Comparison of ENCODE assay signal across 8 cellular contexts in genomic region chr9:4762889-4763521, GRCh38. TPM values are rescaled to one million over a fixed set of nuclear protein-coding genes. Genes with fewer than 3 reads are reported as not detected.
DNase-seq lines count a peak whose midpoint lies in the region; FAIRE-seq and TF ChIP-seq lines count a peak whose summit lies in the region.

No MANE protein-coding gene starts in this region.

- H3K27ac Mint-ChIP-seq in activated CD4-positive, alpha-beta T cell treated with anti-CD3 and anti-CD28 coated beads, Interleukin-2, amount 10 ng/mL, durations not matched to agents 24 days and 14 days = peak overlapping the region; percentile 22
- H3K27ac Mint-ChIP-seq in astrocyte (ENCODE audit: unreplicated experiment) = peak overlapping the region; percentile 50

- H3K9me1 ChIP-seq in keratinocyte (ENCODE audit: control insufficient read depth, extremely low read depth, insufficient read depth, low read length) = no peaks in the 10 kb centered on the region

- H3K4me3 ChIP-seq in astrocyte (ENCODE audit: insufficient read depth, low read depth, low read length) (no peak overlapping the region), keratinocyte (ENCODE audit: control insufficient read depth in 2 of 3, extremely low read depth in 1 of 3, insufficient read depth in 2 of 3, low read depth in 1 of 3, low read length in 3 of 3) (no peak overlapping the region), subcutaneous abdominal adipose tissue (ENCODE audit: low read depth in 1 of 5, low read length in 5 of 5) (peak overlapping the region; percentile 7 to 53 (median 44))

- no peaks in the 10 kb centered on the region for H4K20me1 ChIP-seq in astrocyte (ENCODE audit: insufficient read depth, low read length)
- H4K20me1 ChIP-seq in keratinocyte (ENCODE audit: control insufficient read depth, extremely low read depth, insufficient read depth, low read length) = no peaks in the 10 kb centered on the region

- H3K4me1 Mint-ChIP-seq in activated CD4-positive, alpha-beta T cell treated with anti-CD3 and anti-CD28 coated beads, Interleukin-2, amount 10 ng/mL, durations not matched to agents 24 days and 14 days = peaks cover 16% of the 10 kb centered on the region
- peaks cover 13% of the 10 kb centered on the region for H3K4me1 Mint-ChIP-seq in astrocyte (ENCODE audit: low read depth, unreplicated experiment)

- no peak for FAIRE-seq in astrocyte (lab: Jason Lieb, UNC)
- no peak for FAIRE-seq in keratinocyte (lab: Jason Lieb, UNC)

- H3K4me1 ChIP-seq in astrocyte (ENCODE audit: insufficient read depth, low read length) (peaks cover 8% of the 10 kb centered on the region), keratinocyte (ENCODE audit: control insufficient read depth, extremely low read depth, insufficient read depth, low read length) (peaks cover 6% of the 10 kb centered on the region), subcutaneous abdominal adipose tissue (ENCODE audit: control insufficient read depth in 5 of 5, insufficient read depth in 5 of 5, low read length in 5 of 5) (peaks cover 0 to 41% (median 20%) of the 10 kb centered on the region in 5 donors)

- TF ChIP-seq CTCF in astrocyte (IDR thresholded peaks at IDR 0.05; ENCODE audit: insufficient read depth, low read depth, low read length) (no peak), keratinocyte (optimal IDR thresholded peaks at IDR 0.05 in 1 of 3, IDR thresholded peaks at IDR 0.05 in 1 of 3, conservative IDR thresholded peaks at IDR 0.05 in 1 of 3; ENCODE audit: extremely low read depth in 1 of 3, insufficient read depth in 2 of 3, low read length in 3 of 3) (no peak)

- H3K4me2 ChIP-seq in astrocyte (ENCODE audit: low read length) (peak overlapping the region; percentile 66), keratinocyte (ENCODE audit: control insufficient read depth, extremely low read depth, insufficient read depth, low read depth, low read length) (peak overlapping the region; percentile 64)

- H3K79me2 ChIP-seq in astrocyte (ENCODE audit: insufficient read depth, low read length) (no peaks in the 10 kb centered on the region), keratinocyte (ENCODE audit: control insufficient read depth, insufficient read depth, low read length) (no peaks in the 10 kb centered on the region)

- peak; percentile 67 for DNase-seq in activated CD4-positive, alpha-beta T cell treated with anti-CD3 and anti-CD28 coated beads, Interleukin-2, amount 10 ng/mL, durations not matched to agents 24 days and 14 days
- DNase-seq in activated CD4-positive, alpha-beta T cell treated with anti-CD3 and anti-CD28 coated beads for 4 hours = no peak
- DNase-seq in KG1 (lab: John Stamatoyannopoulos, UW) (peak; percentile 64), astrocyte (ENCODE audit: low read depth) (no peak), keratinocyte (ENCODE audit: low read depth, low spot score) (no peak), T-helper 9 cell (no peak), NCI-H187 treated with DMSO at 0.1 percent for 48 hours (lab: John Stamatoyannopoulos, UW) (no peak)

- H3K27me3 Mint-ChIP-seq in activated CD4-positive, alpha-beta T cell treated with anti-CD3 and anti-CD28 coated beads, Interleukin-2, amount 10 ng/mL, durations not matched to agents 24 days and 14 days = peaks cover 6% of the 10 kb centered on the region
- H3K27me3 Mint-ChIP-seq in astrocyte (ENCODE audit: low read depth, unreplicated experiment) = peaks cover 11% of the 10 kb centered on the region

- dilution Hi-C loops in keratinocyte (cut with MboI; ENCODE audit: extremely low pct_ligation_motif_present, low sequenced_read_pairs) = no loop called here

- peak overlapping the region; percentile 62 for H2AFZ ChIP-seq in astrocyte (ENCODE audit: low read depth, low read length)
- H2AFZ ChIP-seq in keratinocyte (ENCODE audit: control insufficient read depth, low read length) = peak overlapping the region; percentile 34

- intact Hi-C loops in activated CD4-positive, alpha-beta T cell treated with anti-CD3 and anti-CD28 coated beads, Interleukin-2, amount 10 ng/mL, durations not matched to agents 24 days and 14 days (cut with micrococcal nuclease) = loop anchor here (1.0 to 10.0 kb wide), 6 partner anchors 30 to 828 kb away; partner anchors contain the start of genes INSL6 and RCL1

- peak overlapping the region; percentile 27 for H3K9ac ChIP-seq in astrocyte (ENCODE audit: low read length)
- H3K9ac ChIP-seq in keratinocyte (ENCODE audit: control insufficient read depth, extremely low read depth, insufficient read depth, low read length) = no peak overlapping the region
- peak overlapping the region in 3 of 5 donors; percentile 30 to 69 (median 45) for H3K9ac ChIP-seq in subcutaneous abdominal adipose tissue (ENCODE audit: low read length in 5 of 5)

- H3K9me3 ChIP-seq in astrocyte (ENCODE audit: insufficient read depth, low read depth, low read length) = no peaks in the 10 kb centered on the region
- H3K9me3 ChIP-seq in keratinocyte (ENCODE audit: control insufficient read depth, low read depth, low read length) = no peaks in the 10 kb centered on the region
- H3K9me3 ChIP-seq in subcutaneous abdominal adipose tissue (ENCODE audit: control insufficient read depth in 5 of 5, low read length in 5 of 5) = no peaks in the 10 kb centered on the region

- H3K4me3 Mint-ChIP-seq in activated CD4-positive, alpha-beta T cell treated with anti-CD3 and anti-CD28 coated beads, Interleukin-2, amount 10 ng/mL, durations not matched to agents 24 days and 14 days = peak overlapping the region; percentile 63
- H3K4me3 Mint-ChIP-seq in astrocyte (ENCODE audit: unreplicated experiment) = peak overlapping the region; percentile 62

- H3K36me3 ChIP-seq in astrocyte (ENCODE audit: insufficient read depth, low read length) (no peaks in the 10 kb centered on the region), keratinocyte (ENCODE audit: control insufficient read depth in 2 of 2, extremely low read depth in 1 of 2, insufficient read depth in 2 of 2, low read length in 2 of 2) (no peaks in the 10 kb centered on the region), subcutaneous abdominal adipose tissue (ENCODE audit: control insufficient read depth in 5 of 5, insufficient read depth in 5 of 5, low read length in 5 of 5) (no peaks in the 10 kb centered on the region)

- H3K27ac ChIP-seq in astrocyte (ENCODE audit: low read depth, low read length) (no peak overlapping the region), keratinocyte (ENCODE audit: control insufficient read depth, insufficient read depth, low read length) (no peak overlapping the region), subcutaneous abdominal adipose tissue (ENCODE audit: low read depth, low read length) (peak overlapping the region; percentile 28)

- H3K27me3 ChIP-seq in astrocyte (ENCODE audit: insufficient read depth, low read length) = no peaks in the 10 kb centered on the region
- no peaks in the 10 kb centered on the region for H3K27me3 ChIP-seq in keratinocyte (ENCODE audit: control insufficient read depth, extremely low read depth, insufficient read depth, low read length)
- H3K27me3 ChIP-seq in subcutaneous abdominal adipose tissue (ENCODE audit: control insufficient read depth in 5 of 5, insufficient read depth in 4 of 5, low read length in 5 of 5) = no peaks in the 10 kb centered on the region

- H3K9me3 Mint-ChIP-seq in activated CD4-positive, alpha-beta T cell treated with anti-CD3 and anti-CD28 coated beads, Interleukin-2, amount 10 ng/mL, durations not matched to agents 24 days and 14 days = no peaks in the 10 kb centered on the region
- H3K9me3 Mint-ChIP-seq in astrocyte (ENCODE audit: unreplicated experiment) = no peaks in the 10 kb centered on the region

- no peaks in the 10 kb centered on the region for H3K36me3 Mint-ChIP-seq in activated CD4-positive, alpha-beta T cell treated with anti-CD3 and anti-CD28 coated beads, Interleukin-2, amount 10 ng/mL, durations not matched to agents 24 days and 14 days (ENCODE audit: low read depth)
- H3K36me3 Mint-ChIP-seq in astrocyte (ENCODE audit: low read depth, unreplicated experiment) = no peaks in the 10 kb centered on the region

RNA-seq across cellular contexts. Expression of gene AK3, which starts 22.0 kb away (rescaled TPM):
- 22.9 and 27.3 TPM in 2 replicates for total RNA-seq in activated CD4-positive, alpha-beta T cell treated with anti-CD3 and anti-CD28 coated beads, Interleukin-2, amount 10 ng/mL, durations not matched to agents 24 days and 14 days
- total RNA-seq in astrocyte = 41.4 and 45.1 TPM in 2 replicates
- polyA plus RNA-seq in keratinocyte = 28.5 to 45.8 TPM (median 37.6 TPM) in 3 replicates
- polyA plus RNA-seq in keratinocyte (2011; ENCODE audit: low read depth) = 21.6 TPM
- polyA plus RNA-seq in keratinocyte (2011; cell fraction: cytosol; rRNA removed) = 37.0 and 60.6 TPM in 2 replicates
- polyA plus RNA-seq in keratinocyte (2011; cell fraction: nucleus; rRNA removed) = 21.2 and 22.8 TPM in 2 replicates
- polyA plus RNA-seq in keratinocyte (2012; ENCODE audit: low replicate concordance) = 32.1 and 40.5 TPM in 2 replicates
- polyA minus RNA-seq in keratinocyte = 11.9 to 20.8 TPM (median 18.3 TPM) in 3 replicates
- polyA minus RNA-seq in keratinocyte (2011; cell fraction: cytosol; rRNA and poly(A)+ RNA removed) = 66.0 TPM
- polyA minus RNA-seq in keratinocyte (2011; cell fraction: nucleus; rRNA and poly(A)+ RNA removed) = 12.0 and 17.7 TPM in 2 replicates

RNA-seq across cellular contexts. Expression of gene RCL1, which starts 29.7 kb away (rescaled TPM):
- 44.1 and 44.6 TPM in 2 replicates for total RNA-seq in activated CD4-positive, alpha-beta T cell treated with anti-CD3 and anti-CD28 coated beads, Interleukin-2, amount 10 ng/mL, durations not matched to agents 24 days and 14 days
- 19.6 and 22.3 TPM in 2 replicates for total RNA-seq in astrocyte
- 13.7 to 21.0 TPM (median 16.6 TPM) in 3 replicates for polyA plus RNA-seq in keratinocyte
- polyA plus RNA-seq in keratinocyte (2011; ENCODE audit: low read depth) = 21.1 TPM
- 18.2 and 21.6 TPM in 2 replicates for polyA plus RNA-seq in keratinocyte (2011; cell fraction: cytosol; rRNA removed)
- 29.8 and 32.5 TPM in 2 replicates for polyA plus RNA-seq in keratinocyte (2011; cell fraction: nucleus; rRNA removed)
- 15.4 and 23.0 TPM in 2 replicates for polyA plus RNA-seq in keratinocyte (2012; ENCODE audit: low replicate concordance)
- 20.6 to 25.4 TPM (median 22.2 TPM) in 3 replicates for polyA minus RNA-seq in keratinocyte
- 9.0 TPM for polyA minus RNA-seq in keratinocyte (2011; cell fraction: cytosol; rRNA and poly(A)+ RNA removed)
- 15.4 and 18.4 TPM in 2 replicates for polyA minus RNA-seq in keratinocyte (2011; cell fraction: nucleus; rRNA and poly(A)+ RNA removed)

Comparison
In these comparisons a context has a peak if more than half of its experiments do, and no peak if none do; other contexts are left out.
1. DNase-seq: peak in activated CD4-positive, alpha-beta T cell treated with anti-CD3 and anti-CD28 coated beads, Interleukin-2, amount 10 ng/mL, durations not matched to agents 24 days and 14 days (single experiment) and KG1 (single experiment); none in activated CD4-positive, alpha-beta T cell treated with anti-CD3 and anti-CD28 coated beads for 4 hours (0 of 2), astrocyte (single experiment), keratinocyte (single experiment), T-helper 9 cell (single experiment) and NCI-H187 treated with DMSO at 0.1 percent for 48 hours (single experiment).
2. H3K4me3 ChIP-seq: peak in subcutaneous abdominal adipose tissue (5 of 5); none in astrocyte (single experiment) and keratinocyte (0 of 3).